In the genomic region with DNA sequence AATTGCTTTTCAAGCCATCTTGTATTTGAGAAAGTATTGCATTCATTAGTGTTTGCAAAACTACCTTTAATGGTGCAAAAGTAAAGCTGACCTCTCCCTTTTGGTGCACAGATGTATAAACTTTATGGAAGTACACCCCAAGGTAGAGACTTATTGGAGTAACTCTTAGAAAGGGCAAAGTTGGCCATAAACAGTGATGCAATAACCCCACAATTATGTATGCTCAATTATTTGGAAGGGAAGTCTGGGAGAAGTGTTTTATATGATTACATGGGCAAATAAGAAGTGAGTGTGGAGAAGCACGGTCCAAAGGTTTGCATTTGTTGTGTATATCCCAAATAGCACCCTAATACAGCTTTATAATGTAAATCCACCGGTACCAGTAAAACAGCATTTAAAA, we compare ENCODE assay signal across 24 cellular contexts.
DNase-seq lines count a peak whose midpoint lies in the region; ATAC-seq, FAIRE-seq and TF ChIP-seq lines count a peak whose summit lies in the region.
"Had no signal": no experiment of that assay in that cellular context is flagged by ENCODE, and none has a peak within 500 bp of the region (broad histone marks: within the 10 kb centered on the region; RNA-seq: fewer than 3 reads in every experiment).

No MANE protein-coding gene starts in this region.

- WGBS in A549 (ENCODE audit: missing lambda C conversion rate) = 49% methylated on average over 2 of the region's 2 CpGs

- no peak overlapping the region for H3K9ac ChIP-seq in adipocyte (ENCODE audit: low read length)
- H3K9ac ChIP-seq: parathyroid adenoma had no signal

- no peak overlapping the region for H3K4me3 Mint-ChIP-seq in stimulated activated effector memory CD8-positive, alpha-beta T cell treated with anti-CD3 and anti-CD28 coated beads, Interleukin-12 subunit alpha, Interleukin-12 subunit beta, amount 100 ng/mL, for 72 hours
- H3K4me3 Mint-ChIP-seq: CD14-positive monocyte, immature natural killer cell, T-cell had no signal

- H3K4me1 ChIP-seq in A549 = peaks cover 66% of the 10 kb centered on the region
- peaks cover 58% of the 10 kb centered on the region for H3K4me1 ChIP-seq in adipocyte (ENCODE audit: control insufficient read depth, insufficient read depth, low read length)
- peaks cover 36% of the 10 kb centered on the region for H3K4me1 ChIP-seq in mucosa of descending colon (ENCODE audit: low read depth)
- H3K4me1 ChIP-seq in upper lobe of right lung = peaks cover 11% of the 10 kb centered on the region
- H3K4me1 ChIP-seq: parathyroid adenoma had no signal

- no peak for ATAC-seq in A549
- ATAC-seq in mucosa of descending colon = peak; percentile 66
- ATAC-seq in HG03175 (IDR thresholded peaks at IDR 0.05; ENCODE audit: unreplicated experiment) = no peak
- ATAC-seq in stimulated activated effector memory CD8-positive, alpha-beta T cell treated with anti-CD3 and anti-CD28 coated beads, Interleukin-12 subunit alpha, Interleukin-12 subunit beta, amount 100 ng/mL, for 72 hours = no peak
- no peak for ATAC-seq in upper lobe of right lung
- ATAC-seq: K562, T-cell had no signal

- POLR2A ChIA-PET in A549 (lab: Yijun Ruan, JAX) = no interaction called here

- H3K4me2 ChIP-seq in A549 = peak overlapping the region; percentile 78

- no peaks in the 10 kb centered on the region for H3K4me1 Mint-ChIP-seq in stimulated activated effector memory CD8-positive, alpha-beta T cell treated with anti-CD3 and anti-CD28 coated beads, Interleukin-12 subunit alpha, Interleukin-12 subunit beta, amount 100 ng/mL, for 72 hours
- H3K4me1 Mint-ChIP-seq: T-cell had no signal

- TF ChIP-seq CTCF in A549 (IDR thresholded peaks at IDR 0.05) (no peak), mucosa of descending colon (IDR thresholded peaks at IDR 0.05) (no peak), upper lobe of right lung (IDR thresholded peaks at IDR 0.05) (no peak)

- H3K4me3 ChIP-seq in A549 = no peak overlapping the region
- H3K4me3 ChIP-seq in adipocyte (ENCODE audit: low read length) = no peak overlapping the region
- no peak overlapping the region for H3K4me3 ChIP-seq in mucosa of descending colon
- H3K4me3 ChIP-seq in upper lobe of right lung = no peak overlapping the region
- H3K4me3 ChIP-seq: K562, stomach had no signal

- no peaks in the 10 kb centered on the region for H3K36me3 Mint-ChIP-seq in stimulated activated effector memory CD8-positive, alpha-beta T cell treated with anti-CD3 and anti-CD28 coated beads, Interleukin-12 subunit alpha, Interleukin-12 subunit beta, amount 100 ng/mL, for 72 hours
- H3K36me3 Mint-ChIP-seq: CD14-positive monocyte, T-cell had no signal

- no peaks in the 10 kb centered on the region for H3K9me3 Mint-ChIP-seq in stimulated activated effector memory CD8-positive, alpha-beta T cell treated with anti-CD3 and anti-CD28 coated beads, Interleukin-12 subunit alpha, Interleukin-12 subunit beta, amount 100 ng/mL, for 72 hours
- H3K9me3 Mint-ChIP-seq: CD14-positive monocyte, immature natural killer cell, T-cell had no signal

- H3K9me3 ChIP-seq in A549 (no peaks in the 10 kb centered on the region), adipocyte (ENCODE audit: control insufficient read depth, low read length) (no peaks in the 10 kb centered on the region), mucosa of descending colon (no peaks in the 10 kb centered on the region), upper lobe of right lung (no peaks in the 10 kb centered on the region)
- H3K9me3 ChIP-seq: stomach had no signal

- DNase-seq in A549 (ENCODE audit: low read depth in 1 of 2, low spot score in 1 of 2) = no peak
- DNase-seq in HT-29 (ENCODE audit: low spot score) = peak; percentile 36
- peak; percentile 22 for DNase-seq in adipocyte (ENCODE audit: low read depth)
- DNase-seq in mucosa of descending colon = no peak
- no peak for DNase-seq in activated CD4-positive, CD25-positive, alpha-beta regulatory T cell treated with anti-CD3 and anti-CD28 coated beads, Interleukin-2, amount 50 U/mL, for 72 hours
- DNase-seq in stimulated activated effector memory CD8-positive, alpha-beta T cell treated with anti-CD3 and anti-CD28 coated beads, Interleukin-12 subunit alpha, Interleukin-12 subunit beta, amount 100 ng/mL, for 72 hours (ENCODE audit: low spot score in 2 of 2) = no peak
- no peak for DNase-seq in upper lobe of right lung
- DNase-seq: activated CD4-positive, alpha-beta T cell treated with anti-CD3 and anti-CD28 coated beads, Interleukin-2, amount 50 U/mL, for 48 hours; activated naive CD4-positive, alpha-beta T cell; activated T-cell treated with anti-CD3 and anti-CD28 coated beads for 4 hours; cerebellar nuclear complex; DMS 273 treated with DMSO at 0.1 percent for 48 hours; effector memory CD4-positive, alpha-beta T cell; H7; immature natural killer cell; MV-4-11; NCI-H187 treated with DMSO at 0.1 percent for 48 hours; stomach; T-cell had no signal

- no peak for TF ChIP-seq RAD21 in A549 (conservative IDR thresholded peaks at IDR 0.05 in 1 of 2, IDR thresholded peaks at IDR 0.05 in 1 of 2)

- no peak for TF ChIP-seq EP300 in A549 (IDR thresholded peaks at IDR 0.05)

- peak overlapping the region in 1 of 2 experiments; percentile 19; a peak in 3 of 6 replicates for H3K27ac ChIP-seq in A549
- H3K27ac ChIP-seq in upper lobe of right lung = no peak overlapping the region
- H3K27ac ChIP-seq: parathyroid adenoma had no signal

- TF ChIP-seq POLR2A in A549 (IDR thresholded peaks at IDR 0.05; ENCODE audit: low read length) = no peak

- CTCF ChIA-PET in A549 (lab: Yijun Ruan, JAX) = interaction anchor here (0.9 to 1.4 kb wide), 3 partner anchors 16 to 338 kb away, joined by 3 read pairs; no protein-coding TSS in a partner anchor

- intact Hi-C loops in mucosa of descending colon (cut with DNase I, micrococcal nuclease) (no loop called here), upper lobe of right lung (cut with DNase I) (no loop called here)

- no peak for FAIRE-seq in A549 (lab: Jason Lieb, UNC)
- FAIRE-seq: GM19239, K562 had no signal

- no peak overlapping the region for H3K27ac Mint-ChIP-seq in stimulated activated effector memory CD8-positive, alpha-beta T cell treated with anti-CD3 and anti-CD28 coated beads, Interleukin-12 subunit alpha, Interleukin-12 subunit beta, amount 100 ng/mL, for 72 hours
- H3K27ac Mint-ChIP-seq: CD14-positive monocyte, immature natural killer cell, T-cell had no signal

- H3K36me3 ChIP-seq in adipocyte (ENCODE audit: control insufficient read depth, insufficient read depth, low read length, severe bottlenecking) (no peaks in the 10 kb centered on the region), mucosa of descending colon (ENCODE audit: low read depth) (no peaks in the 10 kb centered on the region), upper lobe of right lung (no peaks in the 10 kb centered on the region)
- H3K36me3 ChIP-seq: stomach had no signal

- H3K27me3 ChIP-seq in adipocyte (replicated peaks; ENCODE audit: control insufficient read depth, insufficient read depth, low read length) (no peaks in the 10 kb centered on the region), upper lobe of right lung (no peaks in the 10 kb centered on the region)
- H3K27me3 ChIP-seq: stomach had no signal

TF ChIP-seq in A549, 52 proteins besides CTCF, POLR2A, EP300 and RAD21:
- TF ChIP-seq, protein P1, sequence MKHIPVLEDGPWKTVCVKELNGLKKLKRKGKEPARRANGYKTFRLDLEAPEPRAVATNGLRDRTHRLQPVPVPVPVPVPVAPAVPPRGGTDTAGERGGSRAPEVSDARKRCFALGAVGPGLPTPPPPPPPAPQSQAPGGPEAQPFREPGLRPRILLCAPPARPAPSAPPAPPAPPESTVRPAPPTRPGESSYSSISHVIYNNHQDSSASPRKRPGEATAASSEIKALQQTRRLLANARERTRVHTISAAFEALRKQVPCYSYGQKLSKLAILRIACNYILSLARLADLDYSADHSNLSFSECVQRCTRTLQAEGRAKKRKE (CRISPR knock-in tag; IDR thresholded peaks at IDR 0.05; ENCODE audit: low read depth) = no peak
- TF ChIP-seq CEBPB (IDR thresholded peaks at IDR 0.05) = peak in 1 of 2 experiments; percentile 47; a peak in 1 of 4 replicates

Comparison
In these comparisons a context has a peak if more than half of its experiments do, and no peak if none do; other contexts are left out.
1. DNase-seq: peak in HT-29 (single experiment) and adipocyte (single experiment); none in A549 (0 of 2), mucosa of descending colon (0 of 3), activated CD4-positive, CD25-positive, alpha-beta regulatory T cell treated with anti-CD3 and anti-CD28 coated beads, Interleukin-2, amount 50 U/mL, for 72 hours (single experiment), stimulated activated effector memory CD8-positive, alpha-beta T cell treated with anti-CD3 and anti-CD28 coated beads, Interleukin-12 subunit alpha, Interleukin-12 subunit beta, amount 100 ng/mL, for 72 hours (0 of 2) and upper lobe of right lung (single experiment).